1 cellular context compared by ENCODE assay signal in the genomic region with DNA sequence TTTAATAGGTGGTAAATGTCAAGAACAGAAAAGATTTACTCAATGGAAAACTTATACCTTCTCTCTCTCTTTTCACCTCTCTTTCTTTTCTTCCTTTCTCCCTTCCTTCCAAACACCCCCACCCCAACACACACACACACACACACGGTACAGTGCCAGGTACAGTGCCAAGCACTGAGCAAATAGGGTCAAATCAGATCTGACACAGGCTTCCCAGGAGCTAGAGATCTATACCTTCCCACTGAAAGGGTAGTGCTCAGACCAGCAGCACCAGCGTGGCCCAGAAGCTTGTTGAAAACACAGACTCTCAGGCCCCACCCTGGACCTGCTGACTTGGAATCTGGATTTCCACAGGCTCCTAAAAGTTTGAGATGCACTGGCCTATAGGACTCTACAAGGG.
TF ChIP-seq lines count a peak whose summit lies in the region.

No MANE protein-coding gene starts in this region.

TF ChIP-seq in GM23338, 12 proteins besides CTCF, POLR2A, EP300 and RAD21 (continued from another document):
- TF ChIP-seq, protein P1, sequence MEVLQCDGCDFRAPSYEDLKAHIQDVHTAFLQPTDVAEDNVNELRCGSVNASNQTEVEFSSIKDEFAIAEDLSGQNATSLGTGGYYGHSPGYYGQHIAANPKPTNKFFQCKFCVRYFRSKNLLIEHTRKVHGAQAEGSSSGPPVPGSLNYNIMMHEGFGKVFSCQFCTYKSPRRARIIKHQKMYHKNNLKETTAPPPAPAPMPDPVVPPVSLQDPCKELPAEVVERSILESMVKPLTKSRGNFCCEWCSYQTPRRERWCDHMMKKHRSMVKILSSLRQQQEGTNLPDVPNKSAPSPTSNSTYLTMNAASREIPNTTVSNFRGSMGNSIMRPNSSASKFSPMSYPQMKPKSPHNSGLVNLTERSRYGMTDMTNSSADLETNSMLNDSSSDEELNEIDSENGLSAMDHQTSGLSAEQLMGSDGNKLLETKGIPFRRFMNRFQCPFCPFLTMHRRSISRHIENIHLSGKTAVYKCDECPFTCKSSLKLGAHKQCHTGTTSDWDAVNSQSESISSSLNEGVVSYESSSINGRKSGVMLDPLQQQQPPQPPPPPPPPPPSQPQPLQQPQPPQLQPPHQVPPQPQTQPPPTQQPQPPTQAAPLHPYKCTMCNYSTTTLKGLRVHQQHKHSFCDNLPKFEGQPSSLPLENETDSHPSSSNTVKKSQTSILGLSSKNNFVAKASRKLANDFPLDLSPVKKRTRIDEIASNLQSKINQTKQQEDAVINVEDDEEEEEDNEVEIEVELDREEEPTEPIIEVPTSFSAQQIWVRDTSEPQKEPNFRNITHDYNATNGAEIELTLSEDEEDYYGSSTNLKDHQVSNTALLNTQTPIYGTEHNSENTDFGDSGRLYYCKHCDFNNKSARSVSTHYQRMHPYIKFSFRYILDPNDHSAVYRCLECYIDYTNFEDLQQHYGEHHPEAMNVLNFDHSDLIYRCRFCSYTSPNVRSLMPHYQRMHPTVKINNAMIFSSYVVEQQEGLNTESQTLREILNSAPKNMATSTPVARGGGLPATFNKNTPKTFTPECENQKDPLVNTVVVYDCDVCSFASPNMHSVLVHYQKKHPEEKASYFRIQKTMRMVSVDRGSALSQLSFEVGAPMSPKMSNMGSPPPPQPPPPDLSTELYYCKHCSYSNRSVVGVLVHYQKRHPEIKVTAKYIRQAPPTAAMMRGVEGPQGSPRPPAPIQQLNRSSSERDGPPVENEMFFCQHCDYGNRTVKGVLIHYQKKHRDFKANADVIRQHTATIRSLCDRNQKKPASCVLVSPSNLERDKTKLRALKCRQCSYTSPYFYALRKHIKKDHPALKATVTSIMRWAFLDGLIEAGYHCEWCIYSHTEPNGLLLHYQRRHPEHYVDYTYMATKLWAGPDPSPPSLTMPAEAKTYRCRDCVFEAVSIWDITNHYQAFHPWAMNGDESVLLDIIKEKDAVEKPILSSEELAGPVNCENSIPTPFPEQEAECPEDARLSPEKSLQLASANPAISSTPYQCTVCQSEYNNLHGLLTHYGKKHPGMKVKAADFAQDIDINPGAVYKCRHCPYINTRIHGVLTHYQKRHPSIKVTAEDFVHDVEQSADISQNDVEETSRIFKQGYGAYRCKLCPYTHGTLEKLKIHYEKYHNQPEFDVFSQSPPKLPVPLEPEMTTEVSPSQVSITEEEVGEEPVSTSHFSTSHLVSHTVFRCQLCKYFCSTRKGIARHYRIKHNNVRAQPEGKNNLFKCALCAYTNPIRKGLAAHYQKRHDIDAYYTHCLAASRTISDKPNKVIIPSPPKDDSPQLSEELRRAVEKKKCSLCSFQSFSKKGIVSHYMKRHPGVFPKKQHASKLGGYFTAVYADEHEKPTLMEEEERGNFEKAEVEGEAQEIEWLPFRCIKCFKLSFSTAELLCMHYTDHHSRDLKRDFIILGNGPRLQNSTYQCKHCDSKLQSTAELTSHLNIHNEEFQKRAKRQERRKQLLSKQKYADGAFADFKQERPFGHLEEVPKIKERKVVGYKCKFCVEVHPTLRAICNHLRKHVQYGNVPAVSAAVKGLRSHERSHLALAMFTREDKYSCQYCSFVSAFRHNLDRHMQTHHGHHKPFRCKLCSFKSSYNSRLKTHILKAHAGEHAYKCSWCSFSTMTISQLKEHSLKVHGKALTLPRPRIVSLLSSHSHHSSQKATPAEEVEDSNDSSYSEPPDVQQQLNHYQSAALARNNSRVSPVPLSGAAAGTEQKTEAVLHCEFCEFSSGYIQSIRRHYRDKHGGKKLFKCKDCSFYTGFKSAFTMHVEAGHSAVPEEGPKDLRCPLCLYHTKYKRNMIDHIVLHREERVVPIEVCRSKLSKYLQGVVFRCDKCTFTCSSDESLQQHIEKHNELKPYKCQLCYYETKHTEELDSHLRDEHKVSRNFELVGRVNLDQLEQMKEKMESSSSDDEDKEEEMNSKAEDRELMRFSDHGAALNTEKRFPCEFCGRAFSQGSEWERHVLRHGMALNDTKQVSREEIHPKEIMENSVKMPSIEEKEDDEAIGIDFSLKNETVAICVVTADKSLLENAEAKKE (CRISPR knock-in tag; IDR thresholded peaks at IDR 0.05) = no peak
- TF ChIP-seq CREB1 (CRISPR knock-in tag; IDR thresholded peaks at IDR 0.05; ENCODE audit: low read depth) (no peak), JUNB (IDR thresholded peaks at IDR 0.05; ENCODE audit: unreplicated experiment) (no peak)
- TF ChIP-seq, protein P2, sequence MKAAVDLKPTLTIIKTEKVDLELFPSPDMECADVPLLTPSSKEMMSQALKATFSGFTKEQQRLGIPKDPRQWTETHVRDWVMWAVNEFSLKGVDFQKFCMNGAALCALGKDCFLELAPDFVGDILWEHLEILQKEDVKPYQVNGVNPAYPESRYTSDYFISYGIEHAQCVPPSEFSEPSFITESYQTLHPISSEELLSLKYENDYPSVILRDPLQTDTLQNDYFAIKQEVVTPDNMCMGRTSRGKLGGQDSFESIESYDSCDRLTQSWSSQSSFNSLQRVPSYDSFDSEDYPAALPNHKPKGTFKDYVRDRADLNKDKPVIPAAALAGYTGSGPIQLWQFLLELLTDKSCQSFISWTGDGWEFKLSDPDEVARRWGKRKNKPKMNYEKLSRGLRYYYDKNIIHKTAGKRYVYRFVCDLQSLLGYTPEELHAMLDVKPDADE (IDR thresholded peaks at IDR 0.05) = no peak
